Comparison of ENCODE assay signal across 21 cellular contexts in genomic region chr3:128081226-128081625, GRCh38.
"Had no signal": no experiment of that assay in that cellular context is flagged by ENCODE, and none has a peak within 500 bp of the region (broad histone marks: within the 10 kb centered on the region; RNA-seq: fewer than 3 reads in every experiment).

No MANE protein-coding gene starts in this region.

- H3K27ac ChIP-seq: adrenal gland, esophagus squamous epithelium, hepatocyte, neural progenitor cell, psoas muscle, thyroid gland, WERI-Rb-1 had no signal

- H3K79me2 ChIP-seq: hepatocyte had no signal

- H3K27me3 ChIP-seq: adrenal gland, esophagus squamous epithelium, hepatocyte, thyroid gland had no signal

- H3K9me3 ChIP-seq: adrenal gland, esophagus squamous epithelium, psoas muscle, thyroid gland had no signal

- DNase-seq: activated CD4-positive, alpha-beta T cell treated with anti-CD3 and anti-CD28 coated beads for 36 hours; activated CD4-positive, alpha-beta T cell treated with anti-CD3 and anti-CD28 coated beads, Interleukin-2, amount 50 U/mL, for 48 hours; activated gamma-delta T cell treated with Interleukin-2 at 50 U/mL for 16 hours; activated T-cell treated with anti-CD3 and anti-CD28 coated beads for 4 hours; effector CD8-positive, alpha-beta T cell; esophagus squamous epithelium; islet precursor cell; left colon; naive thymus-derived CD4-positive, alpha-beta T cell; psoas muscle; stimulated activated CD8-positive, alpha-beta memory T cell treated with anti-CD3 and anti-CD28 coated beads, Interleukin-4, amount 100 ng/mL, for 48 hours; stimulated activated naive CD4-positive, alpha-beta T cell; T-helper 2 cell; thyroid gland; WERI-Rb-1 had no signal

- H3K4me3 ChIP-seq: adrenal gland, esophagus squamous epithelium, hepatocyte, neural progenitor cell, psoas muscle, thyroid gland had no signal

- H3K9ac ChIP-seq: neural progenitor cell had no signal

- H3K4me3 Mint-ChIP-seq: activated CD4-positive, alpha-beta T cell treated with anti-CD3 and anti-CD28 coated beads for 36 hours; activated T-helper 1 cell treated with anti-CD3 and anti-CD28 coated beads, Interleukin-12 subunit alpha, Interleukin-12 subunit beta, Interleukin-2, Interleukin-4 antibody, amounts not matched to agents 30 ng/mL and 10 ng/mL and 1 ng/mL, durations not matched to agents 14 hours and 24 hours and 36 hours; dendritic cell treated with granulocyte-macrophage colony-stimulating factor and Interleukin-4, amounts not matched to agents 40 ng/mL and 50 ng/mL, for 4 days; naive thymus-derived CD4-positive, alpha-beta T cell; neural progenitor cell had no signal

- H3K9me3 Mint-ChIP-seq: activated naive CD4-positive, alpha-beta T cell treated with anti-CD3 and anti-CD28 coated beads, Interleukin-2, amount 50 U/mL, for 72 hours; activated T-helper 1 cell treated with anti-CD3 and anti-CD28 coated beads, Interleukin-12 subunit alpha, Interleukin-12 subunit beta, Interleukin-2, Interleukin-4 antibody, amounts not matched to agents 30 ng/mL and 10 ng/mL and 1 ng/mL, durations not matched to agents 14 hours and 24 hours and 36 hours; dendritic cell treated with granulocyte-macrophage colony-stimulating factor and Interleukin-4, amounts not matched to agents 40 ng/mL and 50 ng/mL, for 4 days; naive thymus-derived CD4-positive, alpha-beta T cell; neural progenitor cell had no signal

- H3K27me3 Mint-ChIP-seq: activated CD4-positive, alpha-beta T cell treated with anti-CD3 and anti-CD28 coated beads for 36 hours; dendritic cell treated with granulocyte-macrophage colony-stimulating factor and Interleukin-4, amounts not matched to agents 40 ng/mL and 50 ng/mL, for 4 days had no signal

- H3K27ac Mint-ChIP-seq: activated CD4-positive, alpha-beta T cell treated with anti-CD3 and anti-CD28 coated beads for 36 hours; activated T-helper 1 cell treated with anti-CD3 and anti-CD28 coated beads, Interleukin-12 subunit alpha, Interleukin-12 subunit beta, Interleukin-2, Interleukin-4 antibody, amounts not matched to agents 30 ng/mL and 10 ng/mL and 1 ng/mL, durations not matched to agents 14 hours and 24 hours and 36 hours; dendritic cell treated with granulocyte-macrophage colony-stimulating factor and Interleukin-4, amounts not matched to agents 40 ng/mL and 50 ng/mL, for 4 days; neural progenitor cell had no signal

- H3K36me3 ChIP-seq: neural progenitor cell, thyroid gland had no signal

- H2AFZ ChIP-seq: hepatocyte, neural progenitor cell had no signal

- ATAC-seq: activated CD4-positive, alpha-beta T cell treated with anti-CD3 and anti-CD28 coated beads for 36 hours; activated naive CD4-positive, alpha-beta T cell treated with anti-CD3 and anti-CD28 coated beads, Interleukin-2, amount 50 U/mL, for 72 hours; naive thymus-derived CD4-positive, alpha-beta T cell; psoas muscle had no signal

- H3K4me1 Mint-ChIP-seq: neural progenitor cell had no signal

- H3K4me2 ChIP-seq: hepatocyte, neural progenitor cell had no signal
